In genomic region chr17:68587026-68587425, GRCh38 we compare ENCODE assay signal across 22 cellular contexts. TPM values are rescaled to one million over a fixed set of nuclear protein-coding genes. Genes with fewer than 3 reads are reported as not detected.
DNase-seq lines count a peak whose midpoint lies in the region; ATAC-seq, FAIRE-seq and TF ChIP-seq lines count a peak whose summit lies in the region.
"Had no signal": no experiment of that assay in that cellular context is flagged by ENCODE, and none has a peak within 500 bp of the region (broad histone marks: within the 10 kb centered on the region; RNA-seq: fewer than 3 reads in every experiment).

No MANE protein-coding gene starts in this region.

- no peak overlapping the region for H4K8ac ChIP-seq in trophoblast cell (ENCODE audit: low read depth, low read length)

- H3K27me3 ChIP-seq in endodermal cell (ENCODE audit: control insufficient read depth, insufficient read depth, low read length, poor library complexity, severe bottlenecking) (no peaks in the 10 kb centered on the region), HepG2 (ENCODE audit: control insufficient read depth in 1 of 2, insufficient read depth in 2 of 2, low read length in 2 of 2) (no peaks in the 10 kb centered on the region), trophoblast cell (ENCODE audit: insufficient read depth, low read length) (no peaks in the 10 kb centered on the region)

- H3K4ac ChIP-seq in trophoblast cell (ENCODE audit: low read depth, low read length) = no peak overlapping the region

- H2BK120ac ChIP-seq in trophoblast cell (ENCODE audit: insufficient read depth, low read length, poor library complexity) = no peak overlapping the region

- no peaks in the 10 kb centered on the region for H3K4me1 Mint-ChIP-seq in endodermal cell
- no peaks in the 10 kb centered on the region for H3K4me1 Mint-ChIP-seq in T-helper 17 cell
- H3K4me1 Mint-ChIP-seq: CD4-positive, alpha-beta memory T cell; GM23338 had no signal

- H3K4me3 Mint-ChIP-seq in endodermal cell = no peak overlapping the region
- H3K4me3 Mint-ChIP-seq in T-helper 17 cell = no peak overlapping the region
- H3K4me3 Mint-ChIP-seq: CD4-positive, alpha-beta memory T cell; GM23338; HFFc6 had no signal

- in situ Hi-C loops in HepG2 (cut with HindIII; ENCODE audit: extremely low pct_ligation_motif_present, low pct_unique_long_range_greater_than_20kb) = no loop called here

- H3K9me3 Mint-ChIP-seq in endodermal cell = peaks cover 31% of the 10 kb centered on the region

- H3K9me3 ChIP-seq in endodermal cell (ENCODE audit: control insufficient read depth, low read length) (peaks cover 48% of the 10 kb centered on the region), HepG2 (ENCODE audit: low read length) (peaks cover 14% of the 10 kb centered on the region), trophoblast cell (ENCODE audit: insufficient read depth, low read depth, low read length) (peaks cover 2% of the 10 kb centered on the region), T-helper 17 cell (ENCODE audit: control insufficient read depth, low read length, poor library complexity, severe bottlenecking) (no peaks in the 10 kb centered on the region)
- H3K9me3 ChIP-seq: HAP-1 had no signal

- no peak for TF ChIP-seq EP300 in HepG2 (IDR thresholded peaks at IDR 0.05; ENCODE audit: low read depth in 2 of 2, low read length in 2 of 2)
- TF ChIP-seq EP300 in HepG2 (CRISPR knock-in tag; IDR thresholded peaks at IDR 0.05; ENCODE audit: borderline replicate concordance) = no peak

- H2AK5ac ChIP-seq in trophoblast cell (ENCODE audit: low read length) = peak overlapping the region; percentile 35

- H3K4me1 ChIP-seq in endodermal cell (ENCODE audit: control insufficient read depth, insufficient read depth, low read length) (no peaks in the 10 kb centered on the region), HepG2 (ENCODE audit: insufficient read depth, low read length) (peaks cover 34% of the 10 kb centered on the region), trophoblast cell (ENCODE audit: control insufficient read depth in 1 of 2, insufficient read depth in 2 of 2, low read length in 2 of 2) (peaks cover 12 to 22% of the 10 kb centered on the region in 2 experiments)
- H3K4me1 ChIP-seq: HAP-1 had no signal

- H4K20me1 ChIP-seq in HepG2 (ENCODE audit: insufficient read depth, low read length) = no peaks in the 10 kb centered on the region

- H3K9ac ChIP-seq in endodermal cell (ENCODE audit: extremely low read depth, low read length, poor library complexity, severe bottlenecking) = no peak overlapping the region
- H3K9ac ChIP-seq in HepG2 (ENCODE audit: insufficient read depth, low read depth, low read length) = no peak overlapping the region
- no peak overlapping the region for H3K9ac ChIP-seq in trophoblast cell (ENCODE audit: low read length)

- POLR2A ChIA-PET in HepG2 (lab: Yijun Ruan, JAX) = no interaction called here

- H3K27ac Mint-ChIP-seq in endodermal cell (no peak overlapping the region), T-helper 17 cell (no peak overlapping the region)
- H3K27ac Mint-ChIP-seq: CD4-positive, alpha-beta memory T cell; GM23338; HFFc6 had no signal

- no peak overlapping the region for H3K4me2 ChIP-seq in HepG2 (ENCODE audit: low read depth, low read length)
- H3K4me2 ChIP-seq in trophoblast cell (ENCODE audit: low read length) = no peak overlapping the region
- H3K4me2 ChIP-seq: GM23338 had no signal

- H3K79me1 ChIP-seq in trophoblast cell (ENCODE audit: low read length) = peaks cover 17% of the 10 kb centered on the region

- no peak overlapping the region for H2BK12ac ChIP-seq in trophoblast cell (ENCODE audit: low read length)

- no peak overlapping the region for H4K12ac ChIP-seq in trophoblast cell (ENCODE audit: low read depth, low read length)

- 95 to 98% methylated on average over 5 of the region's 5 CpGs for WGBS in endodermal cell (ENCODE audit: insufficient coverage in 1 of 2, insufficient read length in 1 of 2), 2 experiments
- 100% methylated on average over 5 of the region's 5 CpGs for WGBS in HepG2 (ENCODE audit: low lambda C conversion rate)
- no CpG with 5 or more reads among the region's 5 CpGs for WGBS in trophoblast cell (ENCODE audit: extremely low coverage, insufficient coverage, insufficient read length)

- TF ChIP-seq CTCF in endodermal cell (conservative IDR thresholded peaks at IDR 0.05) (no peak), HepG2 (CRISPR knock-in tag; IDR thresholded peaks at IDR 0.05) (no peak)

- H3K36me3 ChIP-seq in endodermal cell (ENCODE audit: control insufficient read depth, insufficient read depth, low read length) (peaks cover 63% of the 10 kb centered on the region), HepG2 (replicated peaks in 1 of 2; ENCODE audit: control insufficient read depth in 1 of 2, insufficient read depth in 2 of 2, low read length in 2 of 2) (peaks cover 0 to 5% of the 10 kb centered on the region in 2 experiments; a peak in 2 of 5 replicates), trophoblast cell (ENCODE audit: control insufficient read depth in 1 of 2, insufficient read depth in 2 of 2, low read length in 2 of 2) (no peaks in the 10 kb centered on the region)
- H3K36me3 ChIP-seq: HAP-1 had no signal

- peak overlapping the region; percentile 28 for H4K91ac ChIP-seq in trophoblast cell (ENCODE audit: low read depth, low read length)

- intact Hi-C loops in HepG2 (cut with micrococcal nuclease; ENCODE audit: unreplicated experiment) = no loop called here

- no TSS peak for BruUV-seq in HepG2 (replicated peaks; lab: Mats Ljungman, UMichigan)

- peak overlapping the region; percentile 38 for H3K4me3 ChIP-seq in endodermal cell (ENCODE audit: low read length)
- H3K4me3 ChIP-seq in HepG2 (replicated peaks in 1 of 3; ENCODE audit: insufficient read depth in 1 of 3, low read depth in 2 of 3, low read length in 3 of 3) = no peak overlapping the region
- no peak overlapping the region for H3K4me3 ChIP-seq in trophoblast cell (ENCODE audit: low read depth, low read length)
- H3K4me3 ChIP-seq: GM23338, HAP-1 had no signal

- H2BK5ac ChIP-seq in trophoblast cell (ENCODE audit: low read depth, low read length, poor library complexity) = no peak overlapping the region

- DNase-seq in endodermal cell (peak; percentile 17), HepG2 (ENCODE audit: low spot score) (no peak), trophoblast cell (no peak), T-helper 17 cell (no peak), amygdala (lab: John Stamatoyannopoulos, UW) (no peak), GDM1 (lab: John Stamatoyannopoulos, UW) (no peak)
- DNase-seq: C1 segment of cervical spinal cord; Calu3; CD4-positive, alpha-beta memory T cell; COR-L47; DMS53; DMS79 treated with DMSO at 0.1 percent for 48 hours; HFFc6 had no signal

- peaks cover 72% of the 10 kb centered on the region for H3K36me3 Mint-ChIP-seq in endodermal cell (ENCODE audit: low read depth)
- H3K36me3 Mint-ChIP-seq in T-helper 17 cell (ENCODE audit: low read depth) = peaks cover 5% of the 10 kb centered on the region

- CTCF ChIA-PET in HepG2 (lab: Yijun Ruan, JAX; ENCODE audit: low intra/inter-chr PET ratio, low total read pairs) = no interaction called here

- H3K27ac ChIP-seq in endodermal cell (ENCODE audit: low read depth, low read length) (no peak overlapping the region), HepG2 (ENCODE audit: extremely low read length, insufficient read depth, low read length) (no peak overlapping the region), trophoblast cell (ENCODE audit: low read depth, low read length) (no peak overlapping the region)

- no peak overlapping the region for H3K23ac ChIP-seq in trophoblast cell (ENCODE audit: low read length)

- H3K79me2 ChIP-seq in HepG2 (ENCODE audit: insufficient read depth, low read length) (no peaks in the 10 kb centered on the region), trophoblast cell (ENCODE audit: control insufficient read depth, insufficient read depth, low read length, poor library complexity) (peaks cover 2% of the 10 kb centered on the region)

- H2AFZ ChIP-seq in HepG2 (ENCODE audit: low read length) (no peak overlapping the region), trophoblast cell (ENCODE audit: insufficient read depth, low read length, poor library complexity) (no peak overlapping the region)
- H2AFZ ChIP-seq: GM23338 had no signal

- no peak for TF ChIP-seq POLR2A in HepG2 (IDR thresholded peaks at IDR 0.05; ENCODE audit: insufficient read depth in 1 of 2, low read depth in 2 of 2, low read length in 2 of 2)

- TF ChIP-seq RAD21 in HepG2 (CRISPR knock-in tag; IDR thresholded peaks at IDR 0.05) = no peak

- H3K18ac ChIP-seq in trophoblast cell (ENCODE audit: low read length) = no peak overlapping the region

- H3K14ac ChIP-seq in trophoblast cell (ENCODE audit: low read length) = no peak overlapping the region

- FAIRE-seq in HepG2 (lab: Jason Lieb, UNC) = no peak
- FAIRE-seq: GM19239 had no signal

- H3K27me3 Mint-ChIP-seq in endodermal cell (ENCODE audit: insufficient read depth) = no peaks in the 10 kb centered on the region
- H3K27me3 Mint-ChIP-seq in T-helper 17 cell = peaks cover 49% of the 10 kb centered on the region

- ATAC-seq in HepG2 (no peak), T-helper 17 cell (no peak), HG02938 (IDR thresholded peaks at IDR 0.05; ENCODE audit: unreplicated experiment) (no peak)
- ATAC-seq: GM23338 had no signal

RNA-seq across cellular contexts. Expression of gene FAM20A, which starts 14.1 kb away (rescaled TPM):
- total RNA-seq in endodermal cell (10 to 100 TPM; 58.7 to 74.3 TPM), HepG2 (2016; rRNA removed; fragmentation: Illumina TruSeq; extraction: Trizol) (5.0 and 9.3 TPM in 2 replicates), T-helper 17 cell (under 1 TPM in 1 of 2 donors, not detected in 1; 0.42 TPM)
- 18.7 TPM for polyA plus RNA-seq in endodermal cell (2013, experiment 1 of 2)
- 24.6 TPM for polyA plus RNA-seq in endodermal cell (2013, experiment 2 of 2)
- total RNA-seq in HepG2 (2016; cell fraction: cytosol; rRNA removed; fragmentation: Illumina TruSeq; extraction: Trizol; ENCODE audit: low read depth) = 4.7 and 5.8 TPM in 2 replicates
- 5.3 and 8.6 TPM in 2 replicates for total RNA-seq in HepG2 (2016; cell fraction: insoluble cytoplasmic fraction; rRNA removed; fragmentation: Illumina TruSeq; extraction: Trizol)
- 7.1 and 8.8 TPM in 2 replicates for total RNA-seq in HepG2 (2016; cell fraction: membrane; rRNA removed; fragmentation: Illumina TruSeq; extraction: Trizol)
- total RNA-seq in HepG2 (2016; cell fraction: nucleus; rRNA removed; fragmentation: Illumina TruSeq; extraction: Trizol) = 13.0 and 14.7 TPM in 2 replicates
- polyA plus RNA-seq in HepG2 (2011; rRNA removed) = 20.7 and 39.3 TPM in 2 replicates
- polyA plus RNA-seq in HepG2 (2011; cell fraction: cytosol; rRNA removed) = 9.9 and 13.9 TPM in 2 replicates
- 83.2 and 124 TPM in 2 replicates for polyA plus RNA-seq in HepG2 (2011; cell fraction: nucleus; rRNA removed)
- 26.8 and 56.7 TPM in 2 replicates for polyA plus RNA-seq in HepG2 (2012)
- 6.1 and 7.0 TPM in 2 replicates for polyA plus RNA-seq in HepG2 (2016; cell fraction: cytosol; fragmentation: Illumina TruSeq; extraction: Trizol; ENCODE audit: low read depth)
- 7.0 and 9.7 TPM in 2 replicates for polyA plus RNA-seq in HepG2 (2016; cell fraction: insoluble cytoplasmic fraction; fragmentation: Illumina TruSeq; extraction: Trizol; ENCODE audit: low read depth)
- polyA plus RNA-seq in HepG2 (2016; cell fraction: membrane; fragmentation: Illumina TruSeq; extraction: Trizol; ENCODE audit: low read depth) = 8.2 and 9.0 TPM in 2 replicates
- 32.0 and 32.1 TPM in 2 replicates for polyA plus RNA-seq in HepG2 (2016; cell fraction: nucleus; fragmentation: Illumina TruSeq; extraction: Trizol; ENCODE audit: insufficient read depth, low read depth)
- 13.8 TPM in 1 of 2 replicates, not detected in the other for polyA minus RNA-seq in HepG2 (2011; rRNA and poly(A)+ RNA removed; ENCODE audit: low replicate concordance)
- 5.8 and 15.1 TPM in 2 replicates for polyA minus RNA-seq in HepG2 (2011; cell fraction: cytosol; rRNA and poly(A)+ RNA removed)
- 26.8 and 40.7 TPM in 2 replicates for polyA minus RNA-seq in HepG2 (2011; cell fraction: nucleus; rRNA and poly(A)+ RNA removed)
- polyA plus RNA-seq in trophoblast cell (2013) = 15.7 and 19.5 TPM in 2 replicates
- total RNA-seq: A172; A673; CD4-positive, alpha-beta memory T cell; Daoy; G401; H4; HFFc6 had no signal
